In the genomic region with DNA sequence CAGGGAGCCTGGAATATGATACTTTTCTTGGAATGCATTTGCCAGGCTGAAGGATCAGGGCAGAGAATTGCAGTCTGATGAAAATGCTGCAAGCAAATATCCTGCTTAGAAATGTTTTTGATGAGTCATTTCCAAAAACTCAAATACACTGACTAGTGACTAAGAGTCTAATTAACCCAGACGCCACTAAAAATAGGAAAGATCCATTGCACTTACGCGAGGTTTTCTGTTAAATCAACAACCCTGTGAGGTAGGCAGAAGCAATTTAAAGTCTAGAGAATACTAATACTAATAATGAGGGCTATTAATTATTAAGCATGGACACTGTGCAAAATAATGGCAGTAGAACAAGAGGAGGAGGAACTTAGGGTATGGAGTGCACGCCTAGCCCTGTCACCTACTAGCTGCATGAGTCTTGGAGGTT, we compare ENCODE assay signal across 11 cellular contexts.
A peak's percentile ranks its signal among the peaks of the same experiment; 100 is the strongest.
DNase-seq lines count a peak whose midpoint lies in the region; ATAC-seq and TF ChIP-seq lines count a peak whose summit lies in the region.
"Had no signal": no experiment of that assay in that cellular context is flagged by ENCODE, and none has a peak within 500 bp of the region (broad histone marks: within the 10 kb centered on the region; RNA-seq: fewer than 3 reads in every experiment).

No MANE protein-coding gene starts in this region.

- WGBS in esophagus muscularis mucosa, result 34% methylated on average over 4 of the region's 4 CpGs

- H3K4me1 Mint-ChIP-seq in activated T-helper 1 cell treated with anti-CD3 and anti-CD28 coated beads, Interleukin-12 subunit alpha, Interleukin-12 subunit beta, Interleukin-2, Interleukin-4 antibody, amounts not matched to agents 30 ng/mL and 10 ng/mL and 1 ng/mL, durations not matched to agents 14 hours and 24 hours and 36 hours (ENCODE audit: low read depth), result peaks cover 21% of the 10 kb centered on the region
- H3K4me1 Mint-ChIP-seq in natural killer cell, result no peaks in the 10 kb centered on the region
- H3K4me1 Mint-ChIP-seq: naive B cell had no signal

- H3K4me3 ChIP-seq in osteoblast (ENCODE audit: insufficient read depth, low read length), result no peak overlapping the region
- H3K4me3 ChIP-seq in esophagus muscularis mucosa, result no peak overlapping the region
- H3K4me3 ChIP-seq: cardiac muscle cell had no signal

- peak overlapping the region; percentile 65 for H3K27ac Mint-ChIP-seq in activated T-helper 1 cell treated with anti-CD3 and anti-CD28 coated beads, Interleukin-12 subunit alpha, Interleukin-12 subunit beta, Interleukin-2, Interleukin-4 antibody, amounts not matched to agents 30 ng/mL and 10 ng/mL and 1 ng/mL, durations not matched to agents 14 hours and 24 hours and 36 hours
- no peak overlapping the region for H3K27ac Mint-ChIP-seq in natural killer cell
- H3K27ac Mint-ChIP-seq: naive B cell had no signal

- TF ChIP-seq CTCF in osteoblast (IDR thresholded peaks at IDR 0.05; ENCODE audit: extremely low read depth, low read depth, low read length) (no peak), natural killer cell (IDR thresholded peaks at IDR 0.05) (no peak), esophagus muscularis mucosa (IDR thresholded peaks at IDR 0.05) (no peak)

- no peaks in the 10 kb centered on the region for H3K9me3 ChIP-seq in osteoblast (ENCODE audit: low read depth, low read length)
- no peaks in the 10 kb centered on the region for H3K9me3 ChIP-seq in esophagus muscularis mucosa

- no peak for TF ChIP-seq EP300 in esophagus muscularis mucosa (IDR thresholded peaks at IDR 0.05)

- no peak overlapping the region for H3K4me3 Mint-ChIP-seq in activated T-helper 1 cell treated with anti-CD3 and anti-CD28 coated beads, Interleukin-12 subunit alpha, Interleukin-12 subunit beta, Interleukin-2, Interleukin-4 antibody, amounts not matched to agents 30 ng/mL and 10 ng/mL and 1 ng/mL, durations not matched to agents 14 hours and 24 hours and 36 hours
- H3K4me3 Mint-ChIP-seq in natural killer cell, result no peak overlapping the region
- H3K4me3 Mint-ChIP-seq: naive B cell had no signal

- H2AFZ ChIP-seq in osteoblast (ENCODE audit: low read length), result no peak overlapping the region

- H3K79me2 ChIP-seq in osteoblast (ENCODE audit: insufficient read depth, low read length), result no peaks in the 10 kb centered on the region

- H4K20me1 ChIP-seq in osteoblast (ENCODE audit: insufficient read depth, low read length), result no peaks in the 10 kb centered on the region

- H3K4me1 ChIP-seq in osteoblast (ENCODE audit: insufficient read depth, low read length) (peaks cover 37% of the 10 kb centered on the region), esophagus muscularis mucosa (peaks cover 0 to 12% (median 11%) of the 10 kb centered on the region in 4 donors)

- H3K27me3 Mint-ChIP-seq in activated T-helper 1 cell treated with anti-CD3 and anti-CD28 coated beads, Interleukin-12 subunit alpha, Interleukin-12 subunit beta, Interleukin-2, Interleukin-4 antibody, amounts not matched to agents 30 ng/mL and 10 ng/mL and 1 ng/mL, durations not matched to agents 14 hours and 24 hours and 36 hours (ENCODE audit: insufficient read depth), result no peaks in the 10 kb centered on the region
- H3K27me3 Mint-ChIP-seq in natural killer cell (ENCODE audit: low read depth in 2 of 2), result peaks cover 6 to 26% of the 10 kb centered on the region in 2 donors

- intact Hi-C loops in activated T-helper 1 cell treated with anti-CD3 and anti-CD28 coated beads, Interleukin-12 subunit alpha, Interleukin-12 subunit beta, Interleukin-2, Interleukin-4 antibody, amounts not matched to agents 30 ng/mL and 10 ng/mL and 1 ng/mL, durations not matched to agents 14 hours and 24 hours and 36 hours (cut with micrococcal nuclease), result loop anchor here (1.0 kb wide), 1 partner anchor 8 kb away; no protein-coding TSS in a partner anchor
- intact Hi-C loops in natural killer cell (cut with micrococcal nuclease), result no loop called here
- intact Hi-C loops in esophagus muscularis mucosa (cut with DNase I), result no loop called here

- peaks cover under 1% of the 10 kb centered on the region for H3K9me3 Mint-ChIP-seq in activated T-helper 1 cell treated with anti-CD3 and anti-CD28 coated beads, Interleukin-12 subunit alpha, Interleukin-12 subunit beta, Interleukin-2, Interleukin-4 antibody, amounts not matched to agents 30 ng/mL and 10 ng/mL and 1 ng/mL, durations not matched to agents 14 hours and 24 hours and 36 hours
- peaks cover 0 to 3% of the 10 kb centered on the region in 2 donors for H3K9me3 Mint-ChIP-seq in natural killer cell

- TF ChIP-seq POLR2A in esophagus muscularis mucosa (IDR thresholded peaks at IDR 0.05; ENCODE audit: low read depth), result no peak

- DNase-seq in activated T-helper 1 cell treated with anti-CD3 and anti-CD28 coated beads, Interleukin-12 subunit alpha, Interleukin-12 subunit beta, Interleukin-2, Interleukin-4 antibody, amounts not matched to agents 30 ng/mL and 10 ng/mL and 1 ng/mL, durations not matched to agents 14 hours and 24 hours and 36 hours (ENCODE audit: low spot score), result no peak
- peak; percentile 39 for DNase-seq in osteoblast (ENCODE audit: insufficient read length, low spot score, missing footprints)
- DNase-seq in HuH-7.5 (ENCODE audit: low spot score), result no peak
- no peak for DNase-seq in natural killer cell
- no peak for DNase-seq in midbrain (lab: John Stamatoyannopoulos, UW)
- no peak for DNase-seq in esophagus muscularis mucosa (ENCODE audit: extremely low spot score)
- DNase-seq: naive B cell, SHP77 had no signal

- H3K36me3 ChIP-seq in osteoblast (ENCODE audit: insufficient read depth, low read length) (no peaks in the 10 kb centered on the region), esophagus muscularis mucosa (no peaks in the 10 kb centered on the region)
- H3K36me3 ChIP-seq: cardiac muscle cell had no signal

- peaks cover 3% of the 10 kb centered on the region for H3K36me3 Mint-ChIP-seq in activated T-helper 1 cell treated with anti-CD3 and anti-CD28 coated beads, Interleukin-12 subunit alpha, Interleukin-12 subunit beta, Interleukin-2, Interleukin-4 antibody, amounts not matched to agents 30 ng/mL and 10 ng/mL and 1 ng/mL, durations not matched to agents 14 hours and 24 hours and 36 hours (ENCODE audit: low read depth)
- H3K36me3 Mint-ChIP-seq in natural killer cell, result no peaks in the 10 kb centered on the region

- peak; percentile 54 for ATAC-seq in GM18868 (IDR thresholded peaks at IDR 0.05; ENCODE audit: unreplicated experiment)
- ATAC-seq in HG03108 (IDR thresholded peaks at IDR 0.05; ENCODE audit: unreplicated experiment), result peak; percentile 71
- no peak for ATAC-seq in natural killer cell

- H3K27me3 ChIP-seq in osteoblast (ENCODE audit: insufficient read depth, low read length) (no peaks in the 10 kb centered on the region), esophagus muscularis mucosa (no peaks in the 10 kb centered on the region)
- H3K27me3 ChIP-seq: cardiac muscle cell had no signal

- H3K4me2 ChIP-seq in osteoblast (ENCODE audit: insufficient read depth, low read length), result peak overlapping the region; percentile 76

- H3K27ac ChIP-seq in osteoblast (ENCODE audit: low read depth, low read length) (peak overlapping the region; percentile 30), esophagus muscularis mucosa (replicated peaks in 1 of 4) (no peak overlapping the region)
- H3K27ac ChIP-seq: cardiac muscle cell had no signal

Comparison
In these comparisons a context has a peak if more than half of its experiments do, and no peak if none do; other contexts are left out.
1. ATAC-seq: peak in GM18868 (single experiment) and HG03108 (single experiment); none in natural killer cell (0 of 3).